ENCODE assay signal across 10 cellular contexts in the genomic region with DNA sequence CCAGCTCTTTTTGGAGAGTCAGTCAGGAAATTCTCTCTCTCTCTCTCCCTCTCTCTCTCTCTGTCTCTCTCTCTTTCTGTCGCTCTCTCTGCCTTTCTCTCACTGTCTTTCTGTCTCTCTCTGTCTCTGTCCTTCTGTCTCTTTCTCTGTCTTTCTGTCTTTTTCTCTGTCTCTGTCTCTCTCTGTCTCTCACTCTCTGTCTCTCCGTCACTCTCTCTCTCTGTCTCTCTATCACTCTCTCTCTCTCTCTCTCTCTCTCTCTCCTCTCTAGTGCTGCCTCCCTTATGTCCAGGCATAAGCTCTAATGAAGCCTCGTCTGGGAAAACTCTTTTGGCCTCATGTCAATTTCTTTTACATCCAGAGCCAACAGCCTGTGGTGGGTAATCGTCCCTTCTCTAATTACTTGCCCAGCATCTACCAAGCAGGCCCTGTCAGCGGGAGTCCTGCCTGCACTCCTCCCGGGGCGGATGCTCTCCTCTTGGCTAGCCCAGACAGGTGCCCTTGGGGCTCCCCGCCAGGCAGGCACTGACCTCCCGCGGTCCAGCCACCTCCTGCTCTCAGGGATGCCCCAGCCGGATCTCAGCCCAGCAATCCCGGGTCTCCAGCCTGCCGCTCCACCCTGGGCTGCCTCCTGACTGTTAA.
DNase-seq lines count a peak whose midpoint lies in the region; ATAC-seq lines count a peak whose summit lies in the region.
"Had no signal": no experiment of that assay in that cellular context is flagged by ENCODE, and none has a peak within 500 bp of the region (broad histone marks: within the 10 kb centered on the region; RNA-seq: fewer than 3 reads in every experiment).

No MANE protein-coding gene starts in this region.

- DNase-seq in CD4-positive, CD25-positive, alpha-beta regulatory T cell = no peak
- peak; percentile 30 for DNase-seq in NCI-H1092 treated with DMSO at 0.1 percent for 48 hours (lab: John Stamatoyannopoulos, UW)
- DNase-seq in left lobe of liver (ENCODE audit: low spot score) = no peak
- no peak for DNase-seq in stimulated activated CD4-positive, alpha-beta T cell treated with anti-CD3 and anti-CD28 coated beads, Interleukin-12 subunit alpha, Interleukin-12 subunit beta, amount 100 ng/mL, for 4 hours
- no peak for DNase-seq in NCI-H82 (lab: John Stamatoyannopoulos, UW)
- DNase-seq in activated CD4-positive, alpha-beta T cell treated with anti-CD3 and anti-CD28 coated beads, Interleukin-2, amount 50 U/mL, for 4 hours = no peak
- DNase-seq: central memory CD4-positive, alpha-beta T cell had no signal

- H3K9me3 ChIP-seq in CD4-positive, CD25-positive, alpha-beta regulatory T cell (ENCODE audit: control insufficient read depth in 2 of 2, low read length in 2 of 2) = no peaks in the 10 kb centered on the region

- no peaks in the 10 kb centered on the region for H3K36me3 Mint-ChIP-seq in CD4-positive, CD25-positive, alpha-beta regulatory T cell

- peaks cover 0 to 51% (median 29%) of the 10 kb centered on the region in 4 donors for H3K4me1 Mint-ChIP-seq in CD4-positive, CD25-positive, alpha-beta regulatory T cell

- no peak overlapping the region for H3K4me3 ChIP-seq in CD4-positive, CD25-positive, alpha-beta regulatory T cell (ENCODE audit: low read depth, low read length)

- ATAC-seq in CD4-positive, CD25-positive, alpha-beta regulatory T cell (ENCODE audit: low read depth in 2 of 2) = no peak
- ATAC-seq in left lobe of liver = peak; percentile 8
- no peak for ATAC-seq in esophagus mucosa

- no peaks in the 10 kb centered on the region for H3K27me3 Mint-ChIP-seq in CD4-positive, CD25-positive, alpha-beta regulatory T cell

- H3K27me3 ChIP-seq in CD4-positive, CD25-positive, alpha-beta regulatory T cell (ENCODE audit: control insufficient read depth, insufficient read depth, low read length) = no peaks in the 10 kb centered on the region

- no peak overlapping the region for H3K27ac ChIP-seq in CD4-positive, CD25-positive, alpha-beta regulatory T cell (ENCODE audit: insufficient read depth, low read length, poor library complexity, severe bottlenecking)
- H3K27ac ChIP-seq in angular gyrus (ENCODE audit: low read depth, low read length) = peak overlapping the region; percentile 2
- H3K27ac ChIP-seq: C4-2B had no signal

- H3K4me3 Mint-ChIP-seq in CD4-positive, CD25-positive, alpha-beta regulatory T cell = peak overlapping the region in 1 of 4 donors; percentile 10

- peaks cover 26% of the 10 kb centered on the region for H3K4me1 ChIP-seq in CD4-positive, CD25-positive, alpha-beta regulatory T cell (ENCODE audit: control insufficient read depth, insufficient read depth, low read length, poor library complexity, severe bottlenecking)

- H3K27ac Mint-ChIP-seq in CD4-positive, CD25-positive, alpha-beta regulatory T cell = peak overlapping the region; percentile 96 to 99 (median 98)

- no peaks in the 10 kb centered on the region for H3K36me3 ChIP-seq in CD4-positive, CD25-positive, alpha-beta regulatory T cell (ENCODE audit: control insufficient read depth, insufficient read depth, low read length)

- H3K9me3 Mint-ChIP-seq in CD4-positive, CD25-positive, alpha-beta regulatory T cell = peaks cover 0 to 2% (median 0%) of the 10 kb centered on the region in 7 donors
